ENCODE assay signal across 9 cellular contexts in genomic region chr7:122885583-122886356, GRCh38. TPM values are rescaled to one million over a fixed set of nuclear protein-coding genes. Genes with fewer than 3 reads are reported as not detected.
A peak's percentile ranks its signal among the peaks of the same experiment; 100 is the strongest.
DNase-seq lines count a peak whose midpoint lies in the region; ATAC-seq and TF ChIP-seq lines count a peak whose summit lies in the region.
"Had no signal": no experiment of that assay in that cellular context is flagged by ENCODE, and none has a peak within 500 bp of the region (broad histone marks: within the 10 kb centered on the region; RNA-seq: fewer than 3 reads in every experiment).

No MANE protein-coding gene starts in this region.

- peak; percentile 4 for TF ChIP-seq CTCF in GM12873 (IDR thresholded peaks at IDR 0.05; ENCODE audit: insufficient read depth, low read depth, low read length, missing control alignments)
- TF ChIP-seq CTCF in omental fat pad (IDR thresholded peaks at IDR 0.05) = no peak

- no peaks in the 10 kb centered on the region for H3K9me3 Mint-ChIP-seq in activated CD8-positive, alpha-beta T cell treated with anti-CD3 and anti-CD28 coated beads, Interleukin-2, amount 10 ng/mL, durations not matched to agents 7 days and 5 days (ENCODE audit: insufficient read depth)

- H3K27me3 Mint-ChIP-seq in activated CD8-positive, alpha-beta T cell treated with anti-CD3 and anti-CD28 coated beads, Interleukin-2, amount 10 ng/mL, durations not matched to agents 7 days and 5 days (ENCODE audit: low read depth) = peaks cover 38% of the 10 kb centered on the region

- CTCF ChIA-PET in activated CD8-positive, alpha-beta T cell treated with anti-CD3 and anti-CD28 coated beads, Interleukin-2, amount 10 ng/mL, durations not matched to agents 7 days and 5 days (lab: Charles Lee) = no interaction called here

- DNase-seq in HT-29 (ENCODE audit: low spot score) (peak; percentile 34), globus pallidus (ENCODE audit: low spot score) (peak; percentile 5), omental fat pad (ENCODE audit: low spot score) (no peak), GM19240 (ENCODE audit: insufficient read length, low spot score) (no peak)
- no peak for DNase-seq in activated CD8-positive, alpha-beta T cell treated with anti-CD3 and anti-CD28 coated beads, Interleukin-2, amount 10 ng/mL, durations not matched to agents 7 days and 5 days
- no peak for DNase-seq in stimulated activated CD4-positive, alpha-beta T cell treated with anti-CD3 and anti-CD28 coated beads, Interleukin-1b, Interleukin-23, amount 100 ng/mL, for 48 hours

- no peaks in the 10 kb centered on the region for H3K36me3 Mint-ChIP-seq in activated CD8-positive, alpha-beta T cell treated with anti-CD3 and anti-CD28 coated beads, Interleukin-2, amount 10 ng/mL, durations not matched to agents 7 days and 5 days (ENCODE audit: low read depth)

- H3K4me3 Mint-ChIP-seq in activated CD8-positive, alpha-beta T cell treated with anti-CD3 and anti-CD28 coated beads, Interleukin-2, amount 10 ng/mL, durations not matched to agents 7 days and 5 days = peak overlapping the region; percentile 34
- H3K4me3 Mint-ChIP-seq: central memory CD8-positive, alpha-beta T cell had no signal

- POLR2A ChIA-PET in activated CD8-positive, alpha-beta T cell treated with anti-CD3 and anti-CD28 coated beads, Interleukin-2, amount 10 ng/mL, durations not matched to agents 7 days and 5 days (lab: Charles Lee) = interaction anchor here (0.6 kb wide), 1 partner anchor 412 kb away, joined by 3 read pairs; no protein-coding TSS in a partner anchor

- H3K27ac Mint-ChIP-seq in activated CD8-positive, alpha-beta T cell treated with anti-CD3 and anti-CD28 coated beads, Interleukin-2, amount 10 ng/mL, durations not matched to agents 7 days and 5 days = no peak overlapping the region

- peak; percentile 42 for ATAC-seq in GM21526 (IDR thresholded peaks at IDR 0.05; ENCODE audit: low FRiP score, unreplicated experiment)
- peak; percentile 45 for ATAC-seq in activated CD8-positive, alpha-beta T cell treated with anti-CD3 and anti-CD28 coated beads, Interleukin-2, amount 10 ng/mL, durations not matched to agents 7 days and 5 days
- peak; percentile 43 for ATAC-seq in omental fat pad (ENCODE audit: low FRiP score)

- H3K4me1 Mint-ChIP-seq in activated CD8-positive, alpha-beta T cell treated with anti-CD3 and anti-CD28 coated beads, Interleukin-2, amount 10 ng/mL, durations not matched to agents 7 days and 5 days (ENCODE audit: low read depth) = peaks cover 10% of the 10 kb centered on the region
- H3K4me1 Mint-ChIP-seq: central memory CD8-positive, alpha-beta T cell had no signal

RNA-seq across cellular contexts. Expression of gene CADPS2, which starts 0.5 kb away (rescaled TPM):
- total RNA-seq in HT-29 (2014; rRNA removed; shearing (Covaris generic)) = 1.6 and 1.7 TPM in 2 replicates
- not detected for total RNA-seq in activated CD8-positive, alpha-beta T cell treated with anti-CD3 and anti-CD28 coated beads, Interleukin-2, amount 10 ng/mL, durations not matched to agents 7 days and 5 days
- 10 to 100 TPM; 15.3 to 41.9 (median 24.4) TPM for total RNA-seq in omental fat pad

Comparison
In these comparisons a context has a peak if more than half of its experiments do, and no peak if none do; other contexts are left out.
1. DNase-seq: peak in HT-29 (single experiment) and globus pallidus (single experiment); none in activated CD8-positive, alpha-beta T cell treated with anti-CD3 and anti-CD28 coated beads, Interleukin-2, amount 10 ng/mL, durations not matched to agents 7 days and 5 days (single experiment), omental fat pad (single experiment), GM19240 (single experiment) and stimulated activated CD4-positive, alpha-beta T cell treated with anti-CD3 and anti-CD28 coated beads, Interleukin-1b, Interleukin-23, amount 100 ng/mL, for 48 hours (single experiment).
2. Peak in every context shown above with its lines, with median percentiles within 50 percentile points of each other: ATAC-seq.